Comparison of ENCODE assay signal across 25 cellular contexts in genomic region chr17:4610656-4611055, GRCh38. TPM values are rescaled to one million over a fixed set of nuclear protein-coding genes. Genes with fewer than 3 reads are reported as not detected.
DNase-seq lines count a peak whose midpoint lies in the region; ATAC-seq, FAIRE-seq and TF ChIP-seq lines count a peak whose summit lies in the region.
"Had no signal": no experiment of that assay in that cellular context is flagged by ENCODE, and none has a peak within 500 bp of the region (broad histone marks: within the 10 kb centered on the region; RNA-seq: fewer than 3 reads in every experiment).

No MANE protein-coding gene starts in this region.

- 54% methylated on average over 6 of the region's 6 CpGs for WGBS in hepatocyte (ENCODE audit: low lambda C conversion rate, missing lambda C conversion rate)
- WGBS in small intestine, 3 donors = 23 to 67% (median 39%) methylated on average over 6 of the region's 6 CpGs

- H3K27me3 Mint-ChIP-seq in GM23338 (ENCODE audit: insufficient read depth, low read depth, poor library complexity) (peaks cover 4% of the 10 kb centered on the region), nephron (ENCODE audit: low read depth) (peaks cover 4% of the 10 kb centered on the region)

- H3K4me3 ChIP-seq in GM23338 (no peak overlapping the region), hepatocyte (no peak overlapping the region), small intestine (ENCODE audit: low read depth in 1 of 2, low read length in 2 of 2) (no peak overlapping the region)
- H3K4me3 ChIP-seq: A549 had no signal

- DNase-seq in GM23338 (ENCODE audit: low spot score) = no peak
- DNase-seq in hepatocyte (ENCODE audit: low spot score) = peak; percentile 71
- DNase-seq in small intestine = peak; percentile 26
- no peak for DNase-seq in GM19239 (ENCODE audit: insufficient read length, low spot score)
- no peak for DNase-seq in activated effector memory CD4-positive, alpha-beta T cell treated with Interleukin-2 at 50 U/mL for 16 hours
- DNase-seq in activated CD4-positive, CD25-positive, alpha-beta regulatory T cell (lab: John Stamatoyannopoulos, UW) = no peak
- DNase-seq in effector CD4-positive, alpha-beta T cell = no peak
- DNase-seq: Calu3; CD4-positive, alpha-beta T cell; HCEC 1CT; KG1; MV-4-11; NCI-H1417; NCI-H187; NCI-H2227 treated with DMSO at 0.1 percent for 48 hours; NCI-H524 treated with DMSO at 0.1 percent for 48 hours; PC-3; RPMI8226; SHP77 treated with DMSO at 0.1 percent for 48 hours; SK-N-SH had no signal

- H3K9me2 ChIP-seq in GM23338 (ENCODE audit: insufficient read depth) (no peaks in the 10 kb centered on the region), hepatocyte (replicated peaks; ENCODE audit: insufficient read depth) (no peaks in the 10 kb centered on the region)
- H3K9me2 ChIP-seq: SK-N-SH had no signal

- no peaks in the 10 kb centered on the region for H3F3A ChIP-seq in GM23338 (replicated peaks; ENCODE audit: low read depth)

- TF ChIP-seq CTCF in GM23338 (conservative IDR thresholded peaks at IDR 0.05; ENCODE audit: low read depth in 2 of 2) (no peak), hepatocyte (IDR thresholded peaks at IDR 0.05; ENCODE audit: poor library complexity) (no peak), nephron (IDR thresholded peaks at IDR 0.05; ENCODE audit: unreplicated experiment in 3 of 3) (no peak)

- H3K4me3 Mint-ChIP-seq in GM23338 (no peak overlapping the region), nephron (no peak overlapping the region)
- H3K4me3 Mint-ChIP-seq: CD4-positive, alpha-beta T cell had no signal

- H3K4me1 Mint-ChIP-seq in GM23338 = peaks cover 12% of the 10 kb centered on the region
- peaks cover 54% of the 10 kb centered on the region for H3K4me1 Mint-ChIP-seq in nephron

- no peak overlapping the region for H3K27ac Mint-ChIP-seq in GM23338
- peak overlapping the region; percentile 93 to 97 (median 97) for H3K27ac Mint-ChIP-seq in nephron
- H3K27ac Mint-ChIP-seq: CD4-positive, alpha-beta T cell had no signal

- peak; percentile 36; the same call in 2 of the 3 replicates for ATAC-seq in GM23338
- ATAC-seq: A549, PC-3 had no signal

- no peaks in the 10 kb centered on the region for H3K27me3 ChIP-seq in GM23338 (ENCODE audit: insufficient read depth)
- H3K27me3 ChIP-seq in hepatocyte = no peaks in the 10 kb centered on the region
- H3K27me3 ChIP-seq in small intestine (ENCODE audit: control insufficient read depth in 2 of 2, insufficient read depth in 2 of 2, low read length in 2 of 2) = no peaks in the 10 kb centered on the region

- H3K4me2 ChIP-seq in GM23338 (no peak overlapping the region), hepatocyte (peak overlapping the region; percentile 60)
- H3K4me2 ChIP-seq: A549, SK-N-SH had no signal

- H2AFZ ChIP-seq in GM23338 (no peak overlapping the region), hepatocyte (no peak overlapping the region)

- H4K20me1 ChIP-seq in GM23338 (replicated peaks; ENCODE audit: insufficient read depth) (no peaks in the 10 kb centered on the region), hepatocyte (ENCODE audit: insufficient read depth, poor library complexity, severe bottlenecking) (no peaks in the 10 kb centered on the region)

- no peak overlapping the region for H3K27ac ChIP-seq in GM23338 (ENCODE audit: low read depth)
- peak overlapping the region; percentile 89 for H3K27ac ChIP-seq in hepatocyte
- H3K27ac ChIP-seq in small intestine (ENCODE audit: low read depth in 1 of 2, low read length in 1 of 2) = no peak overlapping the region
- H3K27ac ChIP-seq: A549 had no signal

- H3K4me1 ChIP-seq in GM23338 (ENCODE audit: insufficient read depth) (no peaks in the 10 kb centered on the region), hepatocyte (ENCODE audit: insufficient read depth) (peaks cover 52% of the 10 kb centered on the region), small intestine (ENCODE audit: control insufficient read depth in 2 of 2, insufficient read depth in 1 of 2, low read depth in 1 of 2, low read length in 1 of 2) (peaks cover 0 to 4% of the 10 kb centered on the region in 2 donors)
- H3K4me1 ChIP-seq: A549 had no signal

- H3K9me3 Mint-ChIP-seq in GM23338 (no peaks in the 10 kb centered on the region), nephron (no peaks in the 10 kb centered on the region)
- H3K9me3 Mint-ChIP-seq: CD4-positive, alpha-beta T cell had no signal

- H3K9me3 ChIP-seq in hepatocyte (ENCODE audit: low read depth) (no peaks in the 10 kb centered on the region), small intestine (ENCODE audit: control insufficient read depth, low read depth) (no peaks in the 10 kb centered on the region)
- H3K9me3 ChIP-seq: A549, SK-N-SH had no signal

- H3K79me2 ChIP-seq in GM23338 (replicated peaks; ENCODE audit: insufficient read depth) = no peaks in the 10 kb centered on the region
- peaks cover 30% of the 10 kb centered on the region for H3K79me2 ChIP-seq in hepatocyte

- H3K36me3 Mint-ChIP-seq in GM23338 (ENCODE audit: low read depth) = no peaks in the 10 kb centered on the region
- H3K36me3 Mint-ChIP-seq in nephron (ENCODE audit: low read depth) = peaks cover 21% of the 10 kb centered on the region

- H3K36me3 ChIP-seq in GM23338 (ENCODE audit: insufficient read depth) = no peaks in the 10 kb centered on the region
- no peaks in the 10 kb centered on the region for H3K36me3 ChIP-seq in hepatocyte (replicated peaks; ENCODE audit: insufficient read depth, low read depth)
- no peaks in the 10 kb centered on the region for H3K36me3 ChIP-seq in small intestine (ENCODE audit: control insufficient read depth in 2 of 2, insufficient read depth in 2 of 2, low read length in 2 of 2)

- FAIRE-seq in small intestine (lab: Jason Lieb, UNC) (no peak), GM19239 (lab: Jason Lieb, UNC) (no peak)
- FAIRE-seq: A549, GM12892, GM18507 had no signal

TF ChIP-seq in GM23338, 12 proteins besides CTCF, POLR2A, EP300 and RAD21 (continues in another document):
- TF ChIP-seq NANOG (IDR thresholded peaks at IDR 0.05; ENCODE audit: borderline replicate concordance) (no peak), POLR2AphosphoS5 (IDR thresholded peaks at IDR 0.05; ENCODE audit: low read depth) (no peak), ZNF331 (CRISPR knock-in tag; IDR thresholded peaks at IDR 0.05; ENCODE audit: low read depth) (no peak)

RNA-seq across cellular contexts. Expression of gene SMTNL2, which starts 26.3 kb away (rescaled TPM):
- total RNA-seq in GM23338 (2014; rRNA removed; shearing (Covaris generic)) = 1.7 and 4.3 TPM in 2 replicates
- polyA plus RNA-seq in GM23338 (2016; fragmentation: Nextera tagmentation; extraction: Ambion mirVana) = 1.3 and 3.1 TPM in 2 replicates
- total RNA-seq in hepatocyte = 41.5 and 56.8 TPM in 2 replicates
- 106 TPM in 2 replicates for polyA plus RNA-seq in hepatocyte
- 1 to 10 TPM in 1 of 3 donors, not detected in 2; 1.5 TPM for polyA plus RNA-seq in small intestine
- total RNA-seq: Calu3; CD4-positive, alpha-beta T cell; PC-3 had no signal
- polyA plus RNA-seq: BJ, SK-N-SH had no signal

RNA-seq across cellular contexts. Expression of gene ALOX15, which starts 30.8 kb away (rescaled TPM):
- 1.1 and 1.4 TPM in 2 replicates for total RNA-seq in GM23338 (2014; rRNA removed; shearing (Covaris generic))
- polyA plus RNA-seq in GM23338 (2016; fragmentation: Nextera tagmentation; extraction: Ambion mirVana) (0.28 and 1.2 TPM in 2 replicates), hepatocyte (5.5 and 7.5 TPM in 2 replicates), small intestine (under 1 TPM in 2 of 3 donors, not detected in 1; 0.15 to 0.27 TPM)
- total RNA-seq in hepatocyte = 1.9 and 2.1 TPM in 2 replicates
- total RNA-seq: PC-3 had no signal
- polyA plus RNA-seq: BJ, SK-N-SH had no signal

RNA-seq across cellular contexts. Expression of gene GGT6, which starts 50.3 kb away (rescaled TPM):
- total RNA-seq in GM23338 (2014; rRNA removed; shearing (Covaris generic)) = 0.24 TPM in 1 of 2 replicates, not detected in the other
- 0.12 TPM in 1 of 2 replicates, not detected in the other for polyA plus RNA-seq in GM23338 (2016; fragmentation: Nextera tagmentation; extraction: Ambion mirVana)
- total RNA-seq in hepatocyte = 0.32 TPM in 1 of 2 replicates, not detected in the other
- polyA plus RNA-seq in hepatocyte = not detected in 2 replicates
- polyA plus RNA-seq in small intestine = 10 to 100 TPM; 17.6 to 63.9 (median 25.3) TPM
- total RNA-seq: CD4-positive, alpha-beta T cell; PC-3 had no signal
- polyA plus RNA-seq: A549, BJ, SK-N-SH had no signal

RNA-seq across cellular contexts. Expression of gene MYBBP1A, which starts 55.5 kb away (rescaled TPM):
- 169 and 213 TPM in 2 replicates for total RNA-seq in GM23338 (2014; rRNA removed; shearing (Covaris generic))
- 66.4 and 70.7 TPM in 2 replicates for polyA plus RNA-seq in GM23338 (2016; fragmentation: Nextera tagmentation; extraction: Ambion mirVana)
- 17.9 and 23.7 TPM in 2 replicates for total RNA-seq in hepatocyte
- 44.1 and 46.5 TPM in 2 replicates for polyA plus RNA-seq in hepatocyte
- polyA plus RNA-seq in small intestine = 10 to 100 TPM; 15.0 to 34.0 (median 16.2) TPM

Comparison
In these comparisons a context has a peak if more than half of its experiments do, and no peak if none do; other contexts are left out.
1. DNase-seq: peak in hepatocyte (single experiment) and small intestine (single experiment); none in GM23338 (single experiment), GM19239 (single experiment), activated effector memory CD4-positive, alpha-beta T cell treated with Interleukin-2 at 50 U/mL for 16 hours (single experiment), activated CD4-positive, CD25-positive, alpha-beta regulatory T cell (0 of 4) and effector CD4-positive, alpha-beta T cell (single experiment).
2. RNA of gene SMTNL2, which starts 26.3 kb away (polyA plus RNA-seq): 106 TPM in hepatocyte; 1.3 to 3.1 TPM in GM23338 and 1.5 TPM in small intestine; every median in the first group is over 10 times any median in the second.
3. RNA of gene GGT6, which starts 50.3 kb away (polyA plus RNA-seq): 17.6 to 63.9 TPM in small intestine; 0.12 TPM in GM23338 and not detected in hepatocyte; every median in the first group is over 10 times any median in the second.